In genomic region chr4:77146426-77147399, GRCh38 we compare ENCODE assay signal across 12 cellular contexts. TPM values are rescaled to one million over a fixed set of nuclear protein-coding genes. Genes with fewer than 3 reads are reported as not detected.
DNase-seq lines count a peak whose midpoint lies in the region; ATAC-seq lines count a peak whose summit lies in the region.
"Had no signal": no experiment of that assay in that cellular context is flagged by ENCODE, and none has a peak within 500 bp of the region (broad histone marks: within the 10 kb centered on the region; RNA-seq: fewer than 3 reads in every experiment).

No MANE protein-coding gene starts in this region.

- H3K4me1 Mint-ChIP-seq in CD4-positive, alpha-beta memory T cell, result peaks cover 15 to 38% (median 16%) of the 10 kb centered on the region in 4 donors
- peaks cover 22 to 33% (median 27%) of the 10 kb centered on the region in 3 donors for H3K4me1 Mint-ChIP-seq in IgD-negative memory B cell
- H3K4me1 Mint-ChIP-seq in activated CD8-positive, alpha-beta T cell treated with anti-CD3 and anti-CD28 coated beads, Interleukin-2, amount 10 ng/mL, durations not matched to agents 7 days and 5 days (ENCODE audit: low read depth), result peaks cover 21% of the 10 kb centered on the region
- H3K4me1 Mint-ChIP-seq in natural killer cell treated with Interleukin-12 subunit alpha and Interleukin-12 subunit beta and Interleukin-15 and Interleukin-18, amount 100 ng/mL, for 72 hours (ENCODE audit: low read depth in 2 of 2), result peaks cover 11 to 15% of the 10 kb centered on the region in 2 donors

- no peaks in the 10 kb centered on the region for H3K27me3 ChIP-seq in CD4-positive, alpha-beta memory T cell (ENCODE audit: insufficient read depth, low read length)
- H3K27me3 ChIP-seq: sigmoid colon had no signal

- H3K4me3 ChIP-seq in CD4-positive, alpha-beta memory T cell (ENCODE audit: low read length in 2 of 2), result no peak overlapping the region
- H3K4me3 ChIP-seq: sigmoid colon had no signal

- POLR2A ChIA-PET in CD4-positive, alpha-beta memory T cell (lab: Charles Lee; ENCODE audit: partially characterized antibody), result interaction anchor here (1.4 kb wide), 1 partner anchor 70 kb away, joined by 4 read pairs; no protein-coding TSS in a partner anchor
- POLR2A ChIA-PET in activated CD8-positive, alpha-beta T cell treated with anti-CD3 and anti-CD28 coated beads, Interleukin-2, amount 10 ng/mL, durations not matched to agents 7 days and 5 days (lab: Charles Lee), result interaction anchor here (1.0 to 3.9 kb wide), 2 partner anchors 10 to 11 kb away, joined by 3 to 27 read pairs; partner anchors contain the start of gene CCNG2

- H3K36me3 ChIP-seq in CD4-positive, alpha-beta memory T cell (ENCODE audit: insufficient read depth, low read length), result no peaks in the 10 kb centered on the region
- H3K36me3 ChIP-seq: sigmoid colon had no signal

- no peaks in the 10 kb centered on the region for H3K27me3 Mint-ChIP-seq in CD4-positive, alpha-beta memory T cell
- H3K27me3 Mint-ChIP-seq in IgD-negative memory B cell, result no peaks in the 10 kb centered on the region
- H3K27me3 Mint-ChIP-seq in activated CD8-positive, alpha-beta T cell treated with anti-CD3 and anti-CD28 coated beads, Interleukin-2, amount 10 ng/mL, durations not matched to agents 7 days and 5 days (ENCODE audit: low read depth), result no peaks in the 10 kb centered on the region
- no peaks in the 10 kb centered on the region for H3K27me3 Mint-ChIP-seq in natural killer cell treated with Interleukin-12 subunit alpha and Interleukin-12 subunit beta and Interleukin-15 and Interleukin-18, amount 100 ng/mL, for 72 hours

- CTCF ChIA-PET in CD4-positive, alpha-beta memory T cell (lab: Charles Lee; ENCODE audit: partially characterized antibody), result interaction anchor here (1.2 to 2.4 kb wide), 4 partner anchors 8 to 57 kb away, joined by 3 to 7 read pairs (median 4); no protein-coding TSS in a partner anchor
- CTCF ChIA-PET in activated CD8-positive, alpha-beta T cell treated with anti-CD3 and anti-CD28 coated beads, Interleukin-2, amount 10 ng/mL, durations not matched to agents 7 days and 5 days (lab: Charles Lee), result interaction anchor here (1.1 to 2.8 kb wide), 6 partner anchors 8 to 61 kb away, joined by 3 to 10 read pairs (median 8); no protein-coding TSS in a partner anchor

- no peaks in the 10 kb centered on the region for H3K9me3 Mint-ChIP-seq in CD4-positive, alpha-beta memory T cell
- no peaks in the 10 kb centered on the region for H3K9me3 Mint-ChIP-seq in IgD-negative memory B cell
- no peaks in the 10 kb centered on the region for H3K9me3 Mint-ChIP-seq in activated CD8-positive, alpha-beta T cell treated with anti-CD3 and anti-CD28 coated beads, Interleukin-2, amount 10 ng/mL, durations not matched to agents 7 days and 5 days (ENCODE audit: insufficient read depth)
- no peaks in the 10 kb centered on the region for H3K9me3 Mint-ChIP-seq in natural killer cell treated with Interleukin-12 subunit alpha and Interleukin-12 subunit beta and Interleukin-15 and Interleukin-18, amount 100 ng/mL, for 72 hours

- H3K4me1 ChIP-seq in CD4-positive, alpha-beta memory T cell (ENCODE audit: insufficient read depth, low read length), result peaks cover 19% of the 10 kb centered on the region
- H3K4me1 ChIP-seq: sigmoid colon had no signal

- no peak for DNase-seq in CD4-positive, alpha-beta memory T cell
- DNase-seq in activated CD8-positive, alpha-beta T cell treated with anti-CD3 and anti-CD28 coated beads, Interleukin-2, amount 10 ng/mL, durations not matched to agents 7 days and 5 days, result no peak
- no peak for DNase-seq in natural killer cell treated with Interleukin-12 subunit alpha and Interleukin-12 subunit beta and Interleukin-15 and Interleukin-18, amount 100 ng/mL, for 72 hours (ENCODE audit: low spot score)
- DNase-seq in C1 segment of cervical spinal cord (lab: John Stamatoyannopoulos, UW), result no peak
- DNase-seq in stimulated activated CD4-positive, alpha-beta T cell treated with anti-CD3 and anti-CD28 coated beads, Interleukin-4, amount 100 ng/mL, for 24 hours, result no peak
- DNase-seq in kidney glomerular epithelial cell (lab: John Stamatoyannopoulos, UW), result no peak
- DNase-seq: aorta, hippocampal formation, sigmoid colon had no signal

- intact Hi-C loops in CD4-positive, alpha-beta memory T cell (cut with micrococcal nuclease), result no loop called here

- H3K27ac ChIP-seq in CD4-positive, alpha-beta memory T cell (ENCODE audit: low read depth, low read length), result no peak overlapping the region
- H3K27ac ChIP-seq: sigmoid colon had no signal

- no peaks in the 10 kb centered on the region for H3K36me3 Mint-ChIP-seq in CD4-positive, alpha-beta memory T cell
- H3K36me3 Mint-ChIP-seq in IgD-negative memory B cell, result no peaks in the 10 kb centered on the region
- no peaks in the 10 kb centered on the region for H3K36me3 Mint-ChIP-seq in activated CD8-positive, alpha-beta T cell treated with anti-CD3 and anti-CD28 coated beads, Interleukin-2, amount 10 ng/mL, durations not matched to agents 7 days and 5 days (ENCODE audit: low read depth)
- H3K36me3 Mint-ChIP-seq in natural killer cell treated with Interleukin-12 subunit alpha and Interleukin-12 subunit beta and Interleukin-15 and Interleukin-18, amount 100 ng/mL, for 72 hours, result no peaks in the 10 kb centered on the region

- no peaks in the 10 kb centered on the region for H3K9me3 ChIP-seq in CD4-positive, alpha-beta memory T cell (ENCODE audit: control insufficient read depth in 1 of 2, low read length in 2 of 2)
- H3K9me3 ChIP-seq: sigmoid colon had no signal

- H3K4me3 Mint-ChIP-seq in CD4-positive, alpha-beta memory T cell, result peak overlapping the region in 4 of 8 donors; percentile 26 to 61 (median 52)
- peak overlapping the region in 2 of 4 donors; percentile 29 to 33 for H3K4me3 Mint-ChIP-seq in IgD-negative memory B cell
- no peak overlapping the region for H3K4me3 Mint-ChIP-seq in activated CD8-positive, alpha-beta T cell treated with anti-CD3 and anti-CD28 coated beads, Interleukin-2, amount 10 ng/mL, durations not matched to agents 7 days and 5 days
- peak overlapping the region; percentile 24 for H3K4me3 Mint-ChIP-seq in natural killer cell treated with Interleukin-12 subunit alpha and Interleukin-12 subunit beta and Interleukin-15 and Interleukin-18, amount 100 ng/mL, for 72 hours

- H3K27ac Mint-ChIP-seq in CD4-positive, alpha-beta memory T cell, result peak overlapping the region; percentile 25 to 77 (median 59)
- H3K27ac Mint-ChIP-seq in IgD-negative memory B cell, result peak overlapping the region in 2 of 3 donors; percentile 7 to 72
- H3K27ac Mint-ChIP-seq in activated CD8-positive, alpha-beta T cell treated with anti-CD3 and anti-CD28 coated beads, Interleukin-2, amount 10 ng/mL, durations not matched to agents 7 days and 5 days, result peak overlapping the region; percentile 51
- peak overlapping the region; percentile 27 to 42 for H3K27ac Mint-ChIP-seq in natural killer cell treated with Interleukin-12 subunit alpha and Interleukin-12 subunit beta and Interleukin-15 and Interleukin-18, amount 100 ng/mL, for 72 hours

- no peak for ATAC-seq in activated CD8-positive, alpha-beta T cell treated with anti-CD3 and anti-CD28 coated beads, Interleukin-2, amount 10 ng/mL, durations not matched to agents 7 days and 5 days
- ATAC-seq in natural killer cell treated with Interleukin-12 subunit alpha and Interleukin-12 subunit beta and Interleukin-15 and Interleukin-18, amount 100 ng/mL, for 72 hours, result peak in 1 of 2 donors; percentile 54
- no peak for ATAC-seq in HG02938 (IDR thresholded peaks at IDR 0.05; ENCODE audit: unreplicated experiment)
- ATAC-seq: HepG2 had no signal

RNA-seq across cellular contexts. Expression of gene CCNG2, which starts 10.3 kb away (rescaled TPM):
- 10 to 100 TPM; 22.2 to 22.9 TPM for total RNA-seq in CD4-positive, alpha-beta memory T cell
- 10 to 100 TPM; 17.0 to 18.3 TPM for polyA plus RNA-seq in CD4-positive, alpha-beta memory T cell
- 39.7 TPM for polyA plus RNA-seq in IgD-negative memory B cell
- 10 to 100 TPM; 26.9 TPM for total RNA-seq in activated CD8-positive, alpha-beta T cell treated with anti-CD3 and anti-CD28 coated beads, Interleukin-2, amount 10 ng/mL, durations not matched to agents 7 days and 5 days
- 10 to 100 TPM; 10.3 to 29.0 TPM for total RNA-seq in natural killer cell treated with Interleukin-12 subunit alpha and Interleukin-12 subunit beta and Interleukin-15 and Interleukin-18, amount 100 ng/mL, for 72 hours
